Comparison of ENCODE assay signal across 1 cellular context in the genomic region with DNA sequence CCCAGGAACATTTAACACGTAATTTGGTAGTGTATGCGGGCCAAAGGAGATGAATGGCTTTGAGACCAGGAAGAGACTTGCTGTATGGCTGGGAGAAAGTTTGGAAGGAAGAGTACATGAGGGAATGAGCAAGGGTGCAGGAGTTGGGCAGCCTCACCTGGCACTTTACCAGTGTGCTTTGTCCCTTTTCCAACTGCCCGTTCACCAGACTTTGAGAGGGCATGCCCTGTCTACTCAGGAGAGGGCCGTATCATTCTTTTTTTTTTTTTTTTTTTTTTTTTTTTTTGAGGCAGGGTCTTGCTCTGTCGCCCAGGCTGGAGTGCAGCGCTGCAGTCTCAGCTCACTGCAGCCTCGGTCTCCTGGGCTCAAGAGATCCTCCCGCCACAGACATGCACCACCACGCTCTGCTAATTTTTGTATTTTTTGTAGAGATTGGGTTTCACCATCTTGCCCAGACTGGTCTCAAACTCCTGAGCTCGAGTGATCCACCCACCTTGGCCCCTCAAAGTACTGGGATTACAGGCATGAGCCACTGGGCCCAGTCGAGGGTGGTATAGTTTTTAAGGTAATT.
TF ChIP-seq lines count a peak whose summit lies in the region.

No MANE protein-coding gene starts in this region.

TF ChIP-seq in GM12878, 131 proteins besides CTCF, POLR2A, EP300 and RAD21:
- TF ChIP-seq CHD4 (IDR thresholded peaks at IDR 0.05) (no peak), MXI1 (IDR thresholded peaks at IDR 0.05; ENCODE audit: low read depth, low read length) (no peak), POLR2AphosphoS5 (IDR thresholded peaks at IDR 0.05; ENCODE audit: low read length) (no peak), ZNF217 (IDR thresholded peaks at IDR 0.05) (no peak), NR2C1 (IDR thresholded peaks at IDR 0.05) (no peak), TBL1XR1 (IDR thresholded peaks at IDR 0.05; ENCODE audit: low read depth, low read length) (no peak), SMC3 (IDR thresholded peaks at IDR 0.05; ENCODE audit: borderline replicate concordance, low read length) (no peak), IRF4 (IDR thresholded peaks at IDR 0.05; ENCODE audit: low read depth, low read length) (no peak)
- TF ChIP-seq, protein P1, sequence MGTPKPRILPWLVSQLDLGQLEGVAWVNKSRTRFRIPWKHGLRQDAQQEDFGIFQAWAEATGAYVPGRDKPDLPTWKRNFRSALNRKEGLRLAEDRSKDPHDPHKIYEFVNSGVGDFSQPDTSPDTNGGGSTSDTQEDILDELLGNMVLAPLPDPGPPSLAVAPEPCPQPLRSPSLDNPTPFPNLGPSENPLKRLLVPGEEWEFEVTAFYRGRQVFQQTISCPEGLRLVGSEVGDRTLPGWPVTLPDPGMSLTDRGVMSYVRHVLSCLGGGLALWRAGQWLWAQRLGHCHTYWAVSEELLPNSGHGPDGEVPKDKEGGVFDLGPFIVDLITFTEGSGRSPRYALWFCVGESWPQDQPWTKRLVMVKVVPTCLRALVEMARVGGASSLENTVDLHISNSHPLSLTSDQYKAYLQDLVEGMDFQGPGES (IDR thresholded peaks at IDR 0.05), result no peak
TF ChIP-seq in GM12878: peak in this region for 0.
